ENCODE assay signal across 34 cellular contexts in genomic region chr5:63250939-63251338, GRCh38.
"Had no signal": no experiment of that assay in that cellular context is flagged by ENCODE, and none has a peak within 500 bp of the region (broad histone marks: within the 10 kb centered on the region; RNA-seq: fewer than 3 reads in every experiment).

No MANE protein-coding gene starts in this region.

- H3K9me3 ChIP-seq: MG63 had no signal

- H3K4me3 ChIP-seq: MG63 had no signal

- H3K27me3 ChIP-seq: MG63 had no signal

- H3K36me3 ChIP-seq: MG63 had no signal

- DNase-seq: Karpas-422, Kasumi-1, MG63, MM.1S, MV-4-11, NCI-H1048, NCI-H1092, NCI-H1092 treated with DMSO at 0.1 percent for 48 hours, NCI-H1105, NCI-H1105 treated with DMSO at 0.1 percent for 48 hours, NCI-H1417, NCI-H1417 treated with DMSO at 0.1 percent for 48 hours, NCI-H1436, NCI-H1436 treated with DMSO at 0.1 percent for 48 hours, NCI-H146, NCI-H1694, NCI-H1694 treated with DMSO at 0.1 percent for 48 hours, NCI-H187, NCI-H187 treated with DMSO at 0.1 percent for 48 hours, NCI-H1930, NCI-H2029, NCI-H2029 treated with DMSO at 0.1 percent for 48 hours, NCI-H2081, NCI-H2081 treated with DMSO at 0.1 percent for 48 hours, NCI-H2107, NCI-H2171, NCI-H2171 treated with DMSO at 0.1 percent for 48 hours, NCI-H2227 treated with DMSO at 0.1 percent for 48 hours, NCI-H226, NCI-H345, NCI-H446, NCI-H446 treated with DMSO at 0.1 percent for 48 hours, NCI-H510A, NCI-H510A treated with DMSO at 0.1 percent for 48 hours had no signal
